In the genomic region with DNA sequence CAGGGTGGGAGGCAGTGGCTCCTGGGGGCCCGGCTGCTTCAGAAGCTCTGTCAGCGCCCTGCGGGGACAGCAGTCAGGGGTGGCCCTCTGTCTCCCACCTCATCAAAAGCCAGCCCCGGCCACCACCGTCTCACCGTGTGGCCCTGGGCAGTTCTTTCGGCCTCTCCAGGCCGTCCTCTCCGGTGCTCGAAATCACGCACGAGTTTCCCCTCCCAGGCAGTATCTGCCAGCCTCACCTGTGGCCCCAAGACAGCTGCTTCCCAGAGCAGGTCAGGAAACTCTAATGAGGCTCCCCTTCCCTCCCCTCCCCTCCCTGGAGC, we compare ENCODE assay signal across 18 cellular contexts. TPM values are rescaled to one million over a fixed set of nuclear protein-coding genes. Genes with fewer than 3 reads are reported as not detected.
DNase-seq lines count a peak whose midpoint lies in the region; ATAC-seq and TF ChIP-seq lines count a peak whose summit lies in the region.
"Had no signal": no experiment of that assay in that cellular context is flagged by ENCODE, and none has a peak within 500 bp of the region (broad histone marks: within the 10 kb centered on the region; RNA-seq: fewer than 3 reads in every experiment).

No MANE protein-coding gene starts in this region.

- H3K4me1 ChIP-seq in BLaER1 (peaks cover 59% of the 10 kb centered on the region), Caco-2 (no peaks in the 10 kb centered on the region), BE2C (no peaks in the 10 kb centered on the region)

- H3K9me3 ChIP-seq in BLaER1: no peaks in the 10 kb centered on the region
- H3K9me3 ChIP-seq in Caco-2: no peaks in the 10 kb centered on the region
- no peaks in the 10 kb centered on the region for H3K9me3 ChIP-seq in BE2C

- no peak for ATAC-seq in natural killer cell treated with Interleukin-12 subunit alpha and Interleukin-12 subunit beta and Interleukin-15 and Interleukin-18, amount 100 ng/mL, for 72 hours

- peak overlapping the region; percentile 87 for H3K4me2 ChIP-seq in BLaER1

- POLR2A ChIA-PET in Caco-2 (lab: Charles Lee): no interaction called here

- H3K36me3 Mint-ChIP-seq in Caco-2 (ENCODE audit: insufficient read depth, unreplicated experiment): peaks cover 40% of the 10 kb centered on the region
- H3K36me3 Mint-ChIP-seq in natural killer cell treated with Interleukin-12 subunit alpha and Interleukin-12 subunit beta and Interleukin-15 and Interleukin-18, amount 100 ng/mL, for 72 hours: no peaks in the 10 kb centered on the region
- peaks cover 3% of the 10 kb centered on the region for H3K36me3 Mint-ChIP-seq in endothelial cell (ENCODE audit: low read depth, unreplicated experiment)

- CTCF ChIA-PET in Caco-2 (lab: Charles Lee): interaction anchor here (1.1 to 2.8 kb wide), 2 partner anchors 14 to 26 kb away, joined by 3 to 13 read pairs; no protein-coding TSS in a partner anchor

- H3K27me3 ChIP-seq in BLaER1: peaks cover 91% of the 10 kb centered on the region
- no peaks in the 10 kb centered on the region; the same call in 1 of the 2 replicates for H3K27me3 ChIP-seq in Caco-2 (replicated peaks; ENCODE audit: control insufficient read depth, insufficient read depth, low read length)
- H3K27me3 ChIP-seq in BE2C: peaks cover 73% of the 10 kb centered on the region

- H3K27me3 Mint-ChIP-seq in Caco-2 (ENCODE audit: insufficient read depth, unreplicated experiment) (peaks cover 15% of the 10 kb centered on the region), endothelial cell (ENCODE audit: unreplicated experiment) (peaks cover 30% of the 10 kb centered on the region)
- peaks cover 21 to 29% of the 10 kb centered on the region in 2 donors for H3K27me3 Mint-ChIP-seq in natural killer cell treated with Interleukin-12 subunit alpha and Interleukin-12 subunit beta and Interleukin-15 and Interleukin-18, amount 100 ng/mL, for 72 hours

- no peak overlapping the region for H3K27ac ChIP-seq in BLaER1
- H3K27ac ChIP-seq in angular gyrus (ENCODE audit: low read depth, low read length): peak overlapping the region; percentile 30
- H3K27ac ChIP-seq: brain microvascular endothelial cell had no signal

- peak overlapping the region; percentile 69 for H3K4me3 Mint-ChIP-seq in Caco-2 (ENCODE audit: unreplicated experiment)
- H3K4me3 Mint-ChIP-seq in natural killer cell treated with Interleukin-12 subunit alpha and Interleukin-12 subunit beta and Interleukin-15 and Interleukin-18, amount 100 ng/mL, for 72 hours: peak overlapping the region; percentile 44
- H3K4me3 Mint-ChIP-seq in endothelial cell (ENCODE audit: unreplicated experiment): no peak overlapping the region

- no peak overlapping the region for H3K9ac ChIP-seq in BLaER1

- DNase-seq in Caco-2 (peak in 1 of 2 experiments; percentile 30), endothelial cell (ENCODE audit: low spot score) (no peak), BE2C (no peak)
- DNase-seq in natural killer cell treated with Interleukin-12 subunit alpha and Interleukin-12 subunit beta and Interleukin-15 and Interleukin-18, amount 100 ng/mL, for 72 hours (ENCODE audit: low spot score): no peak
- DNase-seq in activated CD8-positive, alpha-beta memory T cell treated with anti-CD3 and anti-CD28 coated beads for 24 hours: no peak
- no peak for DNase-seq in activated effector memory CD4-positive, alpha-beta T cell treated with anti-CD3 and anti-CD28 coated beads, Interleukin-2, amount 50 U/mL, for 16 hours
- DNase-seq: activated CD4-positive, alpha-beta T cell treated with anti-CD3 and anti-CD28 coated beads, Interleukin-2, amount 50 U/mL, for 48 hours; brain microvascular endothelial cell; DND-41; kidney glomerular epithelial cell; NCI-H1694 treated with DMSO at 0.1 percent for 48 hours; NCI-H446; SHP77 treated with DMSO at 0.1 percent for 48 hours had no signal

- no peaks in the 10 kb centered on the region for H3K9me3 Mint-ChIP-seq in Caco-2 (ENCODE audit: unreplicated experiment)
- H3K9me3 Mint-ChIP-seq in natural killer cell treated with Interleukin-12 subunit alpha and Interleukin-12 subunit beta and Interleukin-15 and Interleukin-18, amount 100 ng/mL, for 72 hours: no peaks in the 10 kb centered on the region
- H3K9me3 Mint-ChIP-seq in endothelial cell (ENCODE audit: unreplicated experiment): no peaks in the 10 kb centered on the region
- H3K9me3 Mint-ChIP-seq: activated T-helper 2 cell treated with anti-CD3 and anti-CD28 coated beads, Interferon-gamma antibody, Interleukin-2, Interleukin-4, amounts not matched to agents 10 μg/mL and 5 μg/mL and 100 μg/mL, durations not matched to agents 14 hours and 24 hours and 36 hours had no signal

- no peak overlapping the region for H3K27ac Mint-ChIP-seq in Caco-2 (ENCODE audit: unreplicated experiment)
- no peak overlapping the region for H3K27ac Mint-ChIP-seq in natural killer cell treated with Interleukin-12 subunit alpha and Interleukin-12 subunit beta and Interleukin-15 and Interleukin-18, amount 100 ng/mL, for 72 hours
- H3K27ac Mint-ChIP-seq in endothelial cell (ENCODE audit: unreplicated experiment): no peak overlapping the region
- H3K27ac Mint-ChIP-seq: activated T-helper 2 cell treated with anti-CD3 and anti-CD28 coated beads, Interferon-gamma antibody, Interleukin-2, Interleukin-4, amounts not matched to agents 10 μg/mL and 5 μg/mL and 100 μg/mL, durations not matched to agents 14 hours and 24 hours and 36 hours had no signal

- H4K20me1 ChIP-seq in BLaER1: peaks cover 99% of the 10 kb centered on the region

- peaks cover 7% of the 10 kb centered on the region for H3K4me1 Mint-ChIP-seq in Caco-2 (ENCODE audit: low read depth, unreplicated experiment)
- peaks cover 5 to 31% of the 10 kb centered on the region in 2 donors for H3K4me1 Mint-ChIP-seq in natural killer cell treated with Interleukin-12 subunit alpha and Interleukin-12 subunit beta and Interleukin-15 and Interleukin-18, amount 100 ng/mL, for 72 hours (ENCODE audit: low read depth in 2 of 2)
- H3K4me1 Mint-ChIP-seq in endothelial cell (ENCODE audit: unreplicated experiment): peaks cover 15% of the 10 kb centered on the region

- H3K36me3 ChIP-seq in BLaER1 (peaks cover 20% of the 10 kb centered on the region), Caco-2 (ENCODE audit: control insufficient read depth, insufficient read depth, low read length) (no peaks in the 10 kb centered on the region), BE2C (peaks cover 6% of the 10 kb centered on the region)
- H3K36me3 ChIP-seq: brain microvascular endothelial cell had no signal

- no TSS peak for BruUV-seq in Caco-2 (replicated peaks; lab: Mats Ljungman, UMichigan)

- H3K4me3 ChIP-seq in BLaER1 (peak overlapping the region; percentile 60), Caco-2 (ENCODE audit: low read depth, low read length) (no peak overlapping the region; the same call in 1 of the 2 replicates), BE2C (ENCODE audit: low read depth, low read length) (no peak overlapping the region)

- no peak for TF ChIP-seq CTCF in Caco-2 (IDR thresholded peaks at IDR 0.05; ENCODE audit: insufficient read depth in 1 of 2, low read depth in 1 of 2, low read length in 1 of 2, severe bottlenecking in 1 of 2, unreplicated experiment in 1 of 2)
- TF ChIP-seq CTCF in endothelial cell (IDR thresholded peaks at IDR 0.05; ENCODE audit: unreplicated experiment): no peak
- TF ChIP-seq CTCF in BE2C (IDR thresholded peaks at IDR 0.05; ENCODE audit: low read depth, low read length): no peak

- intact Hi-C loops in Caco-2 (cut with micrococcal nuclease; ENCODE audit: unreplicated experiment): no loop called here

RNA-seq across cellular contexts. Expression of gene SHISA8, which starts 3.6 kb away (rescaled TPM):
- total RNA-seq in Caco-2 (2022) (1.4 and 2.2 TPM in 2 replicates), endothelial cell (ENCODE audit: unreplicated experiment) (0.41 TPM)
- total RNA-seq in natural killer cell treated with Interleukin-12 subunit alpha and Interleukin-12 subunit beta and Interleukin-15 and Interleukin-18, amount 100 ng/mL, for 72 hours: not detected
- polyA plus RNA-seq in BE2C (2012; ENCODE audit: insufficient read depth, insufficient read length, low read depth): not detected
- total RNA-seq: H4 had no signal
- polyA plus RNA-seq: BJ had no signal

RNA-seq across cellular contexts. Expression of gene TNFRSF13C, which starts 15.4 kb away (rescaled TPM):
- total RNA-seq in Caco-2 (2022): 2.2 and 2.4 TPM in 2 replicates
- total RNA-seq in natural killer cell treated with Interleukin-12 subunit alpha and Interleukin-12 subunit beta and Interleukin-15 and Interleukin-18, amount 100 ng/mL, for 72 hours: 1 to 10 TPM in 1 of 2 donors, under 1 TPM in 1; 0.40 to 3.2 TPM
- 3.5 TPM for total RNA-seq in endothelial cell (ENCODE audit: unreplicated experiment)
- 0.29 TPM for polyA plus RNA-seq in BE2C (2012; ENCODE audit: insufficient read depth, insufficient read length, low read depth)

RNA-seq across cellular contexts. Expression of gene CENPM, which starts 35.7 kb away (rescaled TPM):
- 44.1 and 46.4 TPM in 2 replicates for total RNA-seq in Caco-2 (2022)
- total RNA-seq in natural killer cell treated with Interleukin-12 subunit alpha and Interleukin-12 subunit beta and Interleukin-15 and Interleukin-18, amount 100 ng/mL, for 72 hours: 100 to 1,000 TPM in 1 of 2 donors, 10 to 100 TPM in 1; 34.7 to 115 TPM
- 5.2 TPM for total RNA-seq in endothelial cell (ENCODE audit: unreplicated experiment)
- polyA plus RNA-seq in BE2C (2012; ENCODE audit: insufficient read depth, insufficient read length, low read depth): 43.8 TPM

RNA-seq across cellular contexts. Expression of gene SEPTIN3, which starts 58.0 kb away (rescaled TPM):
- total RNA-seq in Caco-2 (2022) (2.2 TPM in 2 replicates), endothelial cell (ENCODE audit: unreplicated experiment) (0.36 TPM)
- under 1 TPM; 0.14 to 0.25 TPM for total RNA-seq in natural killer cell treated with Interleukin-12 subunit alpha and Interleukin-12 subunit beta and Interleukin-15 and Interleukin-18, amount 100 ng/mL, for 72 hours
- polyA plus RNA-seq in BE2C (2012; ENCODE audit: insufficient read depth, insufficient read length, low read depth): 23.3 TPM
